8 cellular contexts compared by ENCODE assay signal in the genomic region with DNA sequence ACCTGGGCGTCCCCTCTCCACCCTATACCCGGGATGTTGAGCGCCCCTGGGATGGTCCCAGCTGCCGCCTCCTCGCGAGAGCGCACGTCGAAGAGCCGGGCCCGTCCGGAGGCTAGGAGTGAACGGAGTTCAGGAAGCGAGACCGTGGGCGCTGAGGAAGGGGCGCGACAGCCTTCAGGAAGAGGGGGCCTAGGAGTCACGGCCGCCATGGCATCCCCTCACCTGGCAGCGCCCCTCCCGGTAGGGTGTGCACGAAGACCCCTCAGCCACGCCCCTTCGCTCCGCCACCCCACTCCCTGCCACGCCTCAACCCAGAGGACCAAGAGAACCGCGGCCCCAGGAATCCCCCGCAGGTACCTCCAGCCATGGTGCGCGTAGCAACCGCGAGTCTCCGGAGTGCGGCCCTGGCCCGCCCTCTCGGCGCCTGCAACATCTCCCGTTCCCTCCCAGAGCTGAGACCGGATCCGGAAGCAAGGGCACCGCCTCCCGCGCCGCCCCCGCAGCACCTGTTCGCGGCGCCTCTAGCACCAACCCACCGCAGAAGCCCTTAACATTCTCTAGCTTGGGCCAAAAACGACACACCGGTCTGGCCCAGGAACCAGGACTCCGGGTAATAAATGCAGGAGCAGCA. TPM values are rescaled to one million over a fixed set of nuclear protein-coding genes. Genes with fewer than 3 reads are reported as not detected.
DNase-seq lines count a peak whose midpoint lies in the region; ATAC-seq and TF ChIP-seq lines count a peak whose summit lies in the region.

A gene with protein sequence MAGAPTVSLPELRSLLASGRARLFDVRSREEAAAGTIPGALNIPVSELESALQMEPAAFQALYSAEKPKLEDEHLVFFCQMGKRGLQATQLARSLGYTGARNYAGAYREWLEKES (minus strand): TSS at position 442 of the 631 bp plus-strand sequence. CDS start 75 bp downstream, at position 367.

- H3K36me3 Mint-ChIP-seq in activated T-helper 2 cell treated with anti-CD3 and anti-CD28 coated beads, Interferon-gamma antibody, Interleukin-2, Interleukin-4, amounts not matched to agents 10 μg/mL and 5 μg/mL and 100 μg/mL, durations not matched to agents 14 hours and 24 hours and 36 hours (ENCODE audit: low read depth): peaks cover 43% of the 10 kb centered on the region

- peaks cover 46% of the 10 kb centered on the region for H3K36me3 ChIP-seq in OCI-LY1 (ENCODE audit: insufficient read depth, low read length)
- peaks cover 9 to 41% (median 24%) of the 10 kb centered on the region in 3 donors for H3K36me3 ChIP-seq in tibial nerve

- peak within 1 kb of the TSS; percentile 71 for H3K4me3 ChIP-seq in OCI-LY1 (ENCODE audit: low read depth, low read length, poor library complexity, severe bottlenecking)
- peak within 1 kb of the TSS; percentile 27 to 66 (median 46) for H3K4me3 ChIP-seq in tibial nerve

- H3K27me3 ChIP-seq in OCI-LY1 (ENCODE audit: insufficient read depth, low read length): no peaks in the 10 kb centered on the region
- H3K27me3 ChIP-seq in tibial nerve: no peaks in the 10 kb centered on the region

- H3K9me2 ChIP-seq in OCI-LY1 (ENCODE audit: low read depth, low read length): no peaks in the 10 kb centered on the region

- H3K4me1 ChIP-seq in OCI-LY1 (ENCODE audit: insufficient read depth, low read length, severe bottlenecking): peaks cover 48% of the 10 kb centered on the region
- peaks cover 0 to 24% (median 4%) of the 10 kb centered on the region in 4 donors for H3K4me1 ChIP-seq in tibial nerve

- peak within 1 kb of the TSS; percentile 82 for H3K27ac Mint-ChIP-seq in activated T-helper 2 cell treated with anti-CD3 and anti-CD28 coated beads, Interferon-gamma antibody, Interleukin-2, Interleukin-4, amounts not matched to agents 10 μg/mL and 5 μg/mL and 100 μg/mL, durations not matched to agents 14 hours and 24 hours and 36 hours

- TF ChIP-seq CTCF in OCI-LY1 (IDR thresholded peaks at IDR 0.05; ENCODE audit: low read length): no peak; the same call in 1 of the 2 replicates
- no peak for TF ChIP-seq CTCF in tibial nerve (IDR thresholded peaks at IDR 0.05)

- peak within 1 kb of the TSS; percentile 69 for H3K4me2 ChIP-seq in OCI-LY1 (ENCODE audit: low read length)

- no peaks in the 10 kb centered on the region for H3K79me2 ChIP-seq in OCI-LY1 (ENCODE audit: insufficient read depth, low read length)

- H3K9me3 ChIP-seq in OCI-LY1 (ENCODE audit: low read length): no peaks in the 10 kb centered on the region
- no peaks in the 10 kb centered on the region for H3K9me3 ChIP-seq in tibial nerve

- no peaks in the 10 kb centered on the region for H3F3A ChIP-seq in OCI-LY1 (ENCODE audit: insufficient read depth, low read length)

- peak in 1 of 2 donors; percentile 27 for TF ChIP-seq EP300 in tibial nerve (IDR thresholded peaks at IDR 0.05)

- peak; percentile 69 for ATAC-seq in HG03439 (IDR thresholded peaks at IDR 0.05; ENCODE audit: unreplicated experiment)

- H3K27me3 Mint-ChIP-seq in activated T-helper 2 cell treated with anti-CD3 and anti-CD28 coated beads, Interferon-gamma antibody, Interleukin-2, Interleukin-4, amounts not matched to agents 10 μg/mL and 5 μg/mL and 100 μg/mL, durations not matched to agents 14 hours and 24 hours and 36 hours (ENCODE audit: low read depth): no peaks in the 10 kb centered on the region

- H2AFZ ChIP-seq in OCI-LY1 (ENCODE audit: low read length): no peak within 1 kb of the TSS

- H3K9me3 Mint-ChIP-seq in activated T-helper 2 cell treated with anti-CD3 and anti-CD28 coated beads, Interferon-gamma antibody, Interleukin-2, Interleukin-4, amounts not matched to agents 10 μg/mL and 5 μg/mL and 100 μg/mL, durations not matched to agents 14 hours and 24 hours and 36 hours: no peaks in the 10 kb centered on the region

- peak within 1 kb of the TSS; percentile 90 for H3K4me3 Mint-ChIP-seq in activated T-helper 2 cell treated with anti-CD3 and anti-CD28 coated beads, Interferon-gamma antibody, Interleukin-2, Interleukin-4, amounts not matched to agents 10 μg/mL and 5 μg/mL and 100 μg/mL, durations not matched to agents 14 hours and 24 hours and 36 hours (ENCODE audit: low read depth)

- 34 to 49% methylated on average over 26 to 49 of the region's 54 CpGs for WGBS in tibial nerve, 2 donors

- H3K4me1 Mint-ChIP-seq in activated T-helper 2 cell treated with anti-CD3 and anti-CD28 coated beads, Interferon-gamma antibody, Interleukin-2, Interleukin-4, amounts not matched to agents 10 μg/mL and 5 μg/mL and 100 μg/mL, durations not matched to agents 14 hours and 24 hours and 36 hours (ENCODE audit: low read depth): peaks cover 33% of the 10 kb centered on the region

- intact Hi-C loops in activated T-helper 2 cell treated with anti-CD3 and anti-CD28 coated beads, Interferon-gamma antibody, Interleukin-2, Interleukin-4, amounts not matched to agents 10 μg/mL and 5 μg/mL and 100 μg/mL, durations not matched to agents 14 hours and 24 hours and 36 hours (cut with micrococcal nuclease): no loop called here
- intact Hi-C loops in head of caudate nucleus (cut with DNase I): no loop called here
- intact Hi-C loops in posterior vena cava (cut with DNase I): no loop called here

- no peak for TF ChIP-seq POLR2A in tibial nerve (IDR thresholded peaks at IDR 0.05)

- H3K9ac ChIP-seq in OCI-LY1 (ENCODE audit: low read length): peak within 1 kb of the TSS; percentile 77

- DNase-seq in NCI-H82 (lab: John Stamatoyannopoulos, UW): peak; percentile 80
- no peak for DNase-seq in NCI-H82 treated with DMSO at 0.1 percent for 48 hours (lab: John Stamatoyannopoulos, UW; ENCODE audit: unreplicated experiment)
- peak; percentile 81 for DNase-seq in activated T-helper 2 cell treated with anti-CD3 and anti-CD28 coated beads, Interferon-gamma antibody, Interleukin-2, Interleukin-4, amounts not matched to agents 10 μg/mL and 5 μg/mL and 100 μg/mL, durations not matched to agents 14 hours and 24 hours and 36 hours (ENCODE audit: low spot score)
- DNase-seq in head of caudate nucleus: peak in 41 of 42 donors; percentile 45 to 86 (median 71)
- peak; percentile 90 for DNase-seq in posterior vena cava (ENCODE audit: low spot score)
- no peak for DNase-seq in tibial nerve (ENCODE audit: low spot score in 2 of 2)

- H4K20me1 ChIP-seq in OCI-LY1 (ENCODE audit: insufficient read depth, low read length): no peaks in the 10 kb centered on the region

- H3K27ac ChIP-seq in OCI-LY1 (ENCODE audit: low read depth, low read length, poor library complexity, severe bottlenecking): peak within 1 kb of the TSS; percentile 67
- peak within 1 kb of the TSS in 2 of 4 donors; percentile 64 to 73 for H3K27ac ChIP-seq in tibial nerve

RNA-seq across cellular contexts. Expression of the gene that starts here (rescaled TPM):
- 49.0 and 49.1 TPM in 2 replicates for total RNA-seq in activated T-helper 2 cell treated with anti-CD3 and anti-CD28 coated beads, Interferon-gamma antibody, Interleukin-2, Interleukin-4, amounts not matched to agents 10 μg/mL and 5 μg/mL and 100 μg/mL, durations not matched to agents 14 hours and 24 hours and 36 hours
- total RNA-seq in posterior vena cava: 10 to 100 TPM in 1 of 2 donors, 1 to 10 TPM in 1; 4.5 to 12.5 TPM
- 10 to 100 TPM; 15.7 to 46.9 (median 37.4) TPM for total RNA-seq in tibial nerve

Comparison
In these comparisons a context has a peak if more than half of its experiments do, and no peak if none do; other contexts are left out.
1. DNase-seq: peak in NCI-H82 (single experiment), activated T-helper 2 cell treated with anti-CD3 and anti-CD28 coated beads, Interferon-gamma antibody, Interleukin-2, Interleukin-4, amounts not matched to agents 10 μg/mL and 5 μg/mL and 100 μg/mL, durations not matched to agents 14 hours and 24 hours and 36 hours (single experiment), head of caudate nucleus (41 of 42) and posterior vena cava (single experiment); none in NCI-H82 treated with DMSO at 0.1 percent for 48 hours (single experiment) and tibial nerve (0 of 2).